8 cellular contexts compared by ENCODE assay signal in the genomic region with DNA sequence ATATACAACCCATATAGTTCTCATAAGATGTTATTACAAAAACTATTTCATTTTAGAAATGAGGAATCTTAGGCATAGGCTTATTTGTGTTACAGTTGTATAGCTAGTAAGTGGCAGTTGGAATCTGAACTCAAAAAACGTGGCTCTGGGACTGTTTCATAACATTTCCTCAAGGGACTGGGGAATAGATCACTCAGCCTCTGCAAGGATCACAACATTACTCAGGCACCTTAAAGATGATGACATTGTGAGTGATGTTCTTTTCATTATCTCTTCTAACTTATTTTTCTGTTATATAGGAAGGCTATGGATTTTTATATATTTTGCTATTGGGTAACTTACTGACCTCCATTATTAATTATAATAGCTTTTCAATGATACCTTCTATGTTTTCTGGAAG.
"Had no signal": no experiment of that assay in that cellular context is flagged by ENCODE, and none has a peak within 500 bp of the region (broad histone marks: within the 10 kb centered on the region; RNA-seq: fewer than 3 reads in every experiment).

No MANE protein-coding gene starts in this region.

- H2AFZ ChIP-seq: GM23248, GM23338 had no signal

- H3K36me3 ChIP-seq: HAP-1 had no signal

- H3K4me2 ChIP-seq: GM23338 had no signal

- H3K9ac ChIP-seq: GM23248 had no signal

- DNase-seq: GM23248, GOT3, H7, H9, HCEC 1CT, HFFc6 had no signal

- H3K4me3 ChIP-seq: GM23248, GM23338, HAP-1 had no signal

- H3K9me3 ChIP-seq: HAP-1 had no signal

- H3K27ac ChIP-seq: GM23248 had no signal
